In genomic region chr2:26329083-26329482, GRCh38 we compare ENCODE assay signal across 9 cellular contexts. TPM values are rescaled to one million over a fixed set of nuclear protein-coding genes. Genes with fewer than 3 reads are reported as not detected.
DNase-seq lines count a peak whose midpoint lies in the region; ATAC-seq, FAIRE-seq and TF ChIP-seq lines count a peak whose summit lies in the region.
"Not testable (repeated sequence)": the region's sequence is repeated elsewhere in the genome, so short reads cannot be mapped to it uniquely, and the experiment has no call there.
"Had no signal": no experiment of that assay in that cellular context is flagged by ENCODE, and none has a peak within 500 bp of the region (broad histone marks: within the 10 kb centered on the region; RNA-seq: fewer than 3 reads in every experiment).

No MANE protein-coding gene starts in this region.

- CTCF ChIA-PET in OCI-LY7 (lab: Charles Lee; ENCODE audit: unreplicated experiment); WTC11 (lab: Charles Lee): not testable (repeated sequence)
- CTCF ChIA-PET in H1 (lab: Charles Lee; ENCODE audit: partially characterized antibody): interaction anchor here (0.9 to 4.0 kb wide), 7 partner anchors 12 to 139 kb away, joined by 3 to 19 read pairs (median 11); no protein-coding TSS in a partner anchor

- not testable (repeated sequence) for H2BK120ac ChIP-seq in H1 (replicated peaks; ENCODE audit: low read depth, low read length)

- not testable (repeated sequence) for H2AFZ ChIP-seq in MM.1S (ENCODE audit: low read length); OCI-LY7 (ENCODE audit: low read length); H1 (ENCODE audit: low read length)

- not testable (repeated sequence) for TF ChIP-seq EP300 in H1 (IDR thresholded peaks at IDR 0.05; ENCODE audit: borderline replicate concordance in 1 of 2, low read depth in 2 of 2, low read length in 2 of 2)

- H3K36me3 Mint-ChIP-seq in WTC11: not testable (repeated sequence)

- DNase-seq in HL-60 (ENCODE audit: low read depth in 1 of 2, low spot score in 1 of 2); MM.1S; OCI-LY7 (ENCODE audit: low spot score); WTC11 (ENCODE audit: low spot score): not testable (repeated sequence)
- peak in 1 of 2 experiments; percentile 19 for DNase-seq in H1 (ENCODE audit: low read depth in 1 of 2, low spot score in 2 of 2)

- not testable (repeated sequence) for H4K91ac ChIP-seq in H1 (replicated peaks; ENCODE audit: insufficient read length, low read length)

- POLR2A ChIA-PET in OCI-LY7 (lab: Charles Lee): interaction anchor here (0.7 kb wide), 1 partner anchor 26 kb away, joined by 3 read pairs; no protein-coding TSS in a partner anchor
- POLR2A ChIA-PET in WTC11 (lab: Charles Lee); H1 (lab: Charles Lee; ENCODE audit: partially characterized antibody): not testable (repeated sequence)

- H2BK20ac ChIP-seq in H1 (ENCODE audit: low read length): not testable (repeated sequence)

- not testable (repeated sequence) for H4K5ac ChIP-seq in H1 (ENCODE audit: insufficient read length, low read depth, low read length)

- not testable (repeated sequence) for H3K79me1 ChIP-seq in H1 (ENCODE audit: low read depth, low read length)

- H3K4me2 ChIP-seq in BLaER1 treated with 17β-estradiol and CSF1 and Interleukin-3, amounts not matched to agents 10 nM and 100 nM: peak overlapping the region in 9 of 11 experiments; percentile 67 to 88 (median 75); a peak in 18 of 22 replicates
- H3K4me2 ChIP-seq in MM.1S (ENCODE audit: low read depth, low read length) (peak overlapping the region; percentile 50), OCI-LY7 (ENCODE audit: low read length) (peak overlapping the region; percentile 28; the same call in 1 of the 2 replicates)
- H3K4me2 ChIP-seq in H1 (ENCODE audit: insufficient read depth in 1 of 2, low read depth in 2 of 2, low read length in 2 of 2): not testable (repeated sequence)

- H2AK5ac ChIP-seq in H1 (ENCODE audit: low read depth, low read length): not testable (repeated sequence)

- peak overlapping the region in 5 of 11 experiments; percentile 30 to 64 (median 53); a peak in 3 of 22 replicates for H3K9ac ChIP-seq in BLaER1 treated with 17β-estradiol and CSF1 and Interleukin-3, amounts not matched to agents 10 nM and 100 nM
- H3K9ac ChIP-seq in MM.1S (ENCODE audit: low read length); H1 (replicated peaks in 1 of 4; ENCODE audit: extremely low read depth in 1 of 4, low read depth in 3 of 4, low read length in 3 of 4): not testable (repeated sequence)

- peaks cover 24% of the 10 kb centered on the region for H3F3A ChIP-seq in MM.1S (ENCODE audit: insufficient read depth, low read length)

- not testable (repeated sequence) for H3K27me3 Mint-ChIP-seq in WTC11 (ENCODE audit: low read depth)

- not testable (repeated sequence) for H3K4me1 Mint-ChIP-seq in WTC11

- intact Hi-C loops in OCI-LY7 (cut with micrococcal nuclease; ENCODE audit: unreplicated experiment): loop anchor here (10.0 kb wide), 1 partner anchor 136 kb away; no protein-coding TSS in a partner anchor

- not testable (repeated sequence) for H3K36me3 ChIP-seq in BLaER1 treated with 17β-estradiol and CSF1 and Interleukin-3, amounts not matched to agents 10 nM and 100 nM; MM.1S (replicated peaks; ENCODE audit: insufficient read depth, low read length); OCI-LY7 (ENCODE audit: insufficient read depth, low read length); H1 (ENCODE audit: control insufficient read depth in 2 of 4, insufficient read depth in 4 of 4, low read length in 3 of 4)

- not testable (repeated sequence) for ATAC-seq in WTC11

- not testable (repeated sequence) for H3K27me3 ChIP-seq in BLaER1 treated with 17β-estradiol and CSF1 and Interleukin-3, amounts not matched to agents 10 nM and 100 nM; HL-60 (ENCODE audit: insufficient read depth, poor library complexity, severe bottlenecking); MM.1S (replicated peaks; ENCODE audit: insufficient read depth, low read length); H1 (replicated peaks in 1 of 4; ENCODE audit: control insufficient read depth in 3 of 4, extremely low read depth in 1 of 4, insufficient read depth in 3 of 4, low read length in 3 of 4)

- H3K56ac ChIP-seq in H1 (replicated peaks; ENCODE audit: insufficient read length, low read depth, low read length): not testable (repeated sequence)

- not testable (repeated sequence) for H3K9me3 Mint-ChIP-seq in WTC11

- H3K4me1 ChIP-seq in BLaER1 treated with 17β-estradiol and CSF1 and Interleukin-3, amounts not matched to agents 10 nM and 100 nM: peaks cover 38 to 60% (median 51%) of the 10 kb centered on the region in 10 experiments
- peaks cover 55% of the 10 kb centered on the region for H3K4me1 ChIP-seq in MM.1S (ENCODE audit: low read length)
- peaks cover 32% of the 10 kb centered on the region for H3K4me1 ChIP-seq in OCI-LY7 (ENCODE audit: insufficient read depth, low read length, poor library complexity, severe bottlenecking)
- not testable (repeated sequence) for H3K4me1 ChIP-seq in H1 (replicated peaks in 1 of 4; ENCODE audit: control insufficient read depth in 3 of 4, insufficient read depth in 4 of 4, low read length in 3 of 4)

- FAIRE-seq in H1 (lab: Jason Lieb, UNC): not testable (repeated sequence)

- TF ChIP-seq RAD21 in H1 (IDR thresholded peaks at IDR 0.05 in 1 of 2, conservative IDR thresholded peaks at IDR 0.05 in 1 of 2; ENCODE audit: low read depth in 2 of 2, low read length in 2 of 2): not testable (repeated sequence)

- H3K23me2 ChIP-seq in H1 (ENCODE audit: low read depth, low read length): not testable (repeated sequence)

- H4K20me1 ChIP-seq in BLaER1 treated with 17β-estradiol and CSF1 and Interleukin-3, amounts not matched to agents 10 nM and 100 nM; MM.1S (ENCODE audit: insufficient read depth, low read length); OCI-LY7 (ENCODE audit: insufficient read depth, low read length); H1 (replicated peaks in 1 of 2; ENCODE audit: control insufficient read depth in 1 of 2, insufficient read depth in 2 of 2, low read length in 2 of 2): not testable (repeated sequence)

- H3K18ac ChIP-seq in H1 (ENCODE audit: extremely low read depth, low read length): not testable (repeated sequence)

- not testable (repeated sequence) for H3K4ac ChIP-seq in H1 (replicated peaks; ENCODE audit: insufficient read length, low read depth, low read length)

- not testable (repeated sequence) for H2BK5ac ChIP-seq in H1 (ENCODE audit: low read depth, low read length)

- H3K9me2 ChIP-seq in MM.1S (replicated peaks; ENCODE audit: insufficient read depth, low read length); OCI-LY7 (ENCODE audit: insufficient read depth, low read length): not testable (repeated sequence)

- peak overlapping the region in 6 of 11 experiments; percentile 73 to 77 (median 75); a peak in 9 of 22 replicates for H3K27ac ChIP-seq in BLaER1 treated with 17β-estradiol and CSF1 and Interleukin-3, amounts not matched to agents 10 nM and 100 nM
- peak overlapping the region; percentile 79 for H3K27ac ChIP-seq in HL-60 (replicated peaks)
- peak overlapping the region; percentile 49; the same call in 1 of the 2 replicates for H3K27ac ChIP-seq in MM.1S (ENCODE audit: low read length)
- not testable (repeated sequence) for H3K27ac ChIP-seq in OCI-LY7 (ENCODE audit: low read depth, low read length, poor library complexity, severe bottlenecking); H1 (ENCODE audit: low read depth, low read length)

- H3K9me3 ChIP-seq in BLaER1 treated with 17β-estradiol and CSF1 and Interleukin-3, amounts not matched to agents 10 nM and 100 nM (replicated peaks in 1 of 11); MM.1S (replicated peaks; ENCODE audit: insufficient read depth, low read length); OCI-LY7 (ENCODE audit: low read length); H1 (ENCODE audit: insufficient read depth in 2 of 2, low read depth in 1 of 2, low read length in 1 of 2): not testable (repeated sequence)

- H2BK15ac ChIP-seq in H1 (ENCODE audit: low read length): not testable (repeated sequence)

- H3K4me3 ChIP-seq in BLaER1 treated with 17β-estradiol and CSF1 and Interleukin-3, amounts not matched to agents 10 nM and 100 nM; HL-60 (replicated peaks; ENCODE audit: insufficient read depth, low read length); MM.1S (ENCODE audit: low read length); OCI-LY7 (ENCODE audit: low read depth, low read length, poor library complexity, severe bottlenecking); H1 (ENCODE audit: extremely low read depth in 1 of 4, insufficient read depth in 2 of 4, low read depth in 3 of 4, low read length in 4 of 4): not testable (repeated sequence)

- H3K14ac ChIP-seq in H1 (ENCODE audit: insufficient read length): not testable (repeated sequence)

- H4K8ac ChIP-seq in H1 (ENCODE audit: extremely low read depth, insufficient read depth, low read length): not testable (repeated sequence)

- not testable (repeated sequence) for H3K79me2 ChIP-seq in MM.1S (ENCODE audit: low read length); OCI-LY7 (ENCODE audit: insufficient read depth, low read depth, low read length); H1 (ENCODE audit: control insufficient read depth in 1 of 2, insufficient read depth in 2 of 2, low read length in 2 of 2)

- not testable (repeated sequence) for TF ChIP-seq POLR2A in H1 (IDR thresholded peaks at IDR 0.05; ENCODE audit: control extremely low read depth in 1 of 2, low read depth in 2 of 2, low read length in 2 of 2)

- not testable (repeated sequence) for H3K4me3 Mint-ChIP-seq in WTC11

- not testable (repeated sequence) for H2BK12ac ChIP-seq in H1 (ENCODE audit: low read depth, low read length)

- BruUV-seq in OCI-LY7 (replicated peaks; lab: Mats Ljungman, UMichigan): not testable (repeated sequence)

- WGBS in H1 (ENCODE audit: extremely low coverage in 1 of 2, insufficient coverage in 1 of 2, insufficient read length in 1 of 2, insufficient replicate concordance in 2 of 2, low coverage in 1 of 2, low lambda C conversion rate in 2 of 2, missing lambda C conversion rate in 1 of 2), 2 experiments: 88% methylated on average over 4 of the region's 4 CpGs; no CpG with 5 or more reads in 1 of the 2 experiments

- TF ChIP-seq CTCF in HL-60 (IDR thresholded peaks at IDR 0.05; ENCODE audit: insufficient read depth, low read length); MM.1S (IDR thresholded peaks at IDR 0.05; ENCODE audit: low read length); OCI-LY7 (conservative IDR thresholded peaks at IDR 0.05; ENCODE audit: low read length); WTC11 (IDR thresholded peaks at IDR 0.05); H1 (IDR thresholded peaks at IDR 0.05; ENCODE audit: control extremely low read depth in 1 of 3, insufficient read depth in 1 of 3, low read depth in 1 of 3, low read length in 3 of 3): not testable (repeated sequence)

- not testable (repeated sequence) for H3K27ac Mint-ChIP-seq in WTC11

- H3K23ac ChIP-seq in H1 (ENCODE audit: insufficient read length): not testable (repeated sequence)

RNA-seq across cellular contexts. Expression of gene SELENOI, which starts 16.9 kb away (rescaled TPM):
- 29.0 TPM in 2 replicates for total RNA-seq in OCI-LY7 (2014; rRNA removed; shearing (Covaris generic))
- total RNA-seq in OCI-LY7 (2022): 44.8 and 53.1 TPM in 2 replicates
- total RNA-seq in WTC11 (2021): 39.3 to 53.1 TPM (median 45.2 TPM) in 3 replicates
- total RNA-seq in H1 (2021; fragmentation: NEBNext Ultra II Directional; extraction: Animal tissue kit (Norgen Biotek cat#: 25700)): 54.8 and 63.8 TPM in 2 replicates
- polyA plus RNA-seq in H1 (2011; rRNA removed): 15.9 and 22.2 TPM in 2 replicates
- 12.4 TPM for polyA plus RNA-seq in H1 (2011; cell fraction: cytosol; rRNA removed)
- 16.6 TPM for polyA plus RNA-seq in H1 (2011; cell fraction: nucleus; rRNA removed)
- 10.4 to 21.8 TPM (median 16.9 TPM) in 4 replicates for polyA plus RNA-seq in H1 (2012, experiment 1 of 2)
- 1.2 TPM for polyA plus RNA-seq in H1 (2012, experiment 2 of 2)
- 33.6 TPM for polyA plus RNA-seq in H1 (2013, experiment 1 of 2)
- 35.8 TPM for polyA plus RNA-seq in H1 (2013, experiment 2 of 2)
- 175 and 199 TPM in 2 replicates for polyA minus RNA-seq in H1 (2011; rRNA and poly(A)+ RNA removed)
- polyA minus RNA-seq in H1 (2011; cell fraction: cytosol; rRNA and poly(A)+ RNA removed): 20.9 TPM
- polyA minus RNA-seq in H1 (2011; cell fraction: nucleus; rRNA and poly(A)+ RNA removed): 44.0 TPM

RNA-seq across cellular contexts. Expression of gene ADGRF3, which starts 17.5 kb away (rescaled TPM):
- total RNA-seq in OCI-LY7 (2014; rRNA removed; shearing (Covaris generic)): 0.90 and 3.8 TPM in 2 replicates
- total RNA-seq in OCI-LY7 (2022) (3.9 and 4.7 TPM in 2 replicates), WTC11 (2021) (0.18 to 0.48 TPM (median 0.25 TPM) in 3 replicates)
- 0.69 and 0.75 TPM in 2 replicates for total RNA-seq in H1 (2021; fragmentation: NEBNext Ultra II Directional; extraction: Animal tissue kit (Norgen Biotek cat#: 25700))
- polyA plus RNA-seq in H1 (2011; rRNA removed): 0.31 and 0.54 TPM in 2 replicates
- 0.28 TPM for polyA plus RNA-seq in H1 (2011; cell fraction: cytosol; rRNA removed)
- 2.2 TPM for polyA plus RNA-seq in H1 (2011; cell fraction: nucleus; rRNA removed)
- polyA plus RNA-seq in H1 (2012, experiment 1 of 2): 0.83 to 2.3 TPM (median 0.95 TPM) in 4 replicates
- 0.22 TPM for polyA plus RNA-seq in H1 (2012, experiment 2 of 2)
- polyA plus RNA-seq in H1 (2013, experiment 1 of 2): 0.67 TPM
- 0.31 TPM for polyA plus RNA-seq in H1 (2013, experiment 2 of 2)
- 0.54 and 1.2 TPM in 2 replicates for polyA minus RNA-seq in H1 (2011; rRNA and poly(A)+ RNA removed)
- polyA minus RNA-seq in H1 (2011; cell fraction: cytosol; rRNA and poly(A)+ RNA removed): not detected
- polyA minus RNA-seq in H1 (2011; cell fraction: nucleus; rRNA and poly(A)+ RNA removed): 0.30 TPM
- total RNA-seq: Daoy had no signal
- polyA plus RNA-seq: AG04450, CD14-positive monocyte had no signal
